In genomic region chr18:3119401-3120323, GRCh38 we compare ENCODE assay signal across 1 cellular context.
TF ChIP-seq lines count a peak whose summit lies in the region.

No MANE protein-coding gene starts in this region.

TF ChIP-seq in A549, 52 proteins besides CTCF, POLR2A, EP300 and RAD21 (continued from another document):
- TF ChIP-seq REST (IDR thresholded peaks at IDR 0.05) (no peak), MAZ (IDR thresholded peaks at IDR 0.05; ENCODE audit: borderline replicate concordance, low read depth, low read length) (no peak), CHD2 (IDR thresholded peaks at IDR 0.05; ENCODE audit: low read length, partially characterized antibody) (no peak)
